Comparison of ENCODE assay signal across 8 cellular contexts in genomic region chr1:229559336-229559801, GRCh38. TPM values are rescaled to one million over a fixed set of nuclear protein-coding genes. Genes with fewer than 3 reads are reported as not detected.
DNase-seq lines count a peak whose midpoint lies in the region; ATAC-seq and TF ChIP-seq lines count a peak whose summit lies in the region.
"Not testable (repeated sequence)": the region's sequence is repeated elsewhere in the genome, so short reads cannot be mapped to it uniquely, and the experiment has no call there.

No MANE protein-coding gene starts in this region.

- TF ChIP-seq EP300 in esophagus muscularis mucosa (IDR thresholded peaks at IDR 0.05); ovary (IDR thresholded peaks at IDR 0.05): not testable (repeated sequence)

- not testable (repeated sequence) for H3K36me3 Mint-ChIP-seq in WTC11

- DNase-seq in DND-41; NB4 (ENCODE audit: low read depth); ascending aorta (ENCODE audit: low spot score in 2 of 2); esophagus muscularis mucosa (ENCODE audit: extremely low spot score): not testable (repeated sequence)
- DNase-seq in WTC11 (ENCODE audit: low spot score) (peak; percentile 22), left lobe of liver (ENCODE audit: low spot score) (peak; percentile 52), ovary (peak in 2 of 5 donors; percentile 21 to 38), thyroid gland (peak in 1 of 2 donors; percentile 9)

- not testable (repeated sequence) for H3K36me3 ChIP-seq in DND-41 (ENCODE audit: insufficient read depth, low read length); ascending aorta; esophagus muscularis mucosa; ovary; thyroid gland

- not testable (repeated sequence) for TF ChIP-seq CTCF in DND-41 (IDR thresholded peaks at IDR 0.05; ENCODE audit: borderline replicate concordance, extremely low read depth, low read length, poor library complexity, severe bottlenecking); NB4 (IDR thresholded peaks at IDR 0.05; ENCODE audit: low read depth, low read length); WTC11 (IDR thresholded peaks at IDR 0.05); ascending aorta (IDR thresholded peaks at IDR 0.05); esophagus muscularis mucosa (IDR thresholded peaks at IDR 0.05); ovary (IDR thresholded peaks at IDR 0.05); thyroid gland (IDR thresholded peaks at IDR 0.05)

- POLR2A ChIA-PET in WTC11 (lab: Charles Lee): interaction anchor here (1.0 to 1.2 kb wide), 4 partner anchors 51 to 76 kb away, joined by 3 to 4 read pairs (median 3); partner anchors contain the start of gene NUP133

- H2AFZ ChIP-seq in DND-41 (ENCODE audit: low read depth, low read length): peak overlapping the region; percentile 88

- H3K9me3 ChIP-seq in DND-41 (ENCODE audit: insufficient read depth, low read length, severe bottlenecking); ascending aorta; esophagus muscularis mucosa; ovary; thyroid gland: not testable (repeated sequence)

- peak overlapping the region; percentile 89; the same call in 1 of the 2 replicates for H3K27ac Mint-ChIP-seq in WTC11

- peak overlapping the region; percentile 84 for H3K9ac ChIP-seq in DND-41 (ENCODE audit: low read depth, low read length)

- peaks cover 48% of the 10 kb centered on the region for H3K4me1 Mint-ChIP-seq in WTC11

- peak overlapping the region; percentile 55 for H3K27ac ChIP-seq in DND-41 (ENCODE audit: low read length)
- peak overlapping the region; percentile 85 to 94 for H3K27ac ChIP-seq in ascending aorta
- H3K27ac ChIP-seq in esophagus muscularis mucosa (replicated peaks in 1 of 4): peak overlapping the region; percentile 90 to 97 (median 96)
- H3K27ac ChIP-seq in ovary: peak overlapping the region in 1 of 2 donors; percentile 94
- H3K27ac ChIP-seq in thyroid gland: peak overlapping the region; percentile 24 to 81 (median 57)

- peak overlapping the region; percentile 21 to 72; a peak in 3 of 4 replicates for H3K4me3 ChIP-seq in DND-41 (ENCODE audit: low read depth in 1 of 2, low read length in 2 of 2)
- peak overlapping the region; percentile 68 for H3K4me3 ChIP-seq in NB4 (ENCODE audit: low read depth, low read length)
- peak overlapping the region; percentile 91 to 94 for H3K4me3 ChIP-seq in ascending aorta
- H3K4me3 ChIP-seq in esophagus muscularis mucosa: peak overlapping the region; percentile 91 to 94 (median 94)
- peak overlapping the region; percentile 90 for H3K4me3 ChIP-seq in ovary
- H3K4me3 ChIP-seq in thyroid gland (replicated peaks in 1 of 3): peak overlapping the region in 2 of 3 donors; percentile 63 to 84

- 48% methylated on average over 20 of the region's 20 CpGs for WGBS in esophagus muscularis mucosa
- WGBS in ovary, 3 donors: 19 to 52% (median 34%) methylated on average over 20 of the region's 20 CpGs
- WGBS in thyroid gland, 2 donors: 40 to 49% methylated on average over 20 of the region's 20 CpGs

- peak overlapping the region; percentile 82 for H3K4me3 Mint-ChIP-seq in WTC11

- CTCF ChIA-PET in WTC11 (lab: Charles Lee): interaction anchor here (0.5 to 1.7 kb wide), 24 partner anchors 9 to 300 kb away, joined by 3 to 8 read pairs (median 4); partner anchors contain the start of genes RAB4A, TAF5L and URB2

- not testable (repeated sequence) for TF ChIP-seq POLR2A in NB4 (IDR thresholded peaks at IDR 0.05; ENCODE audit: extremely low read depth, insufficient read length); esophagus muscularis mucosa (IDR thresholded peaks at IDR 0.05; ENCODE audit: low read depth); ovary (IDR thresholded peaks at IDR 0.05); thyroid gland (IDR thresholded peaks at IDR 0.05)

- not testable (repeated sequence) for H4K20me1 ChIP-seq in DND-41 (ENCODE audit: insufficient read depth, low read length)

- H3K4me1 ChIP-seq in DND-41 (ENCODE audit: insufficient read depth, low read length) (peaks cover 44% of the 10 kb centered on the region), ascending aorta (peaks cover 3 to 42% of the 10 kb centered on the region in 2 donors), esophagus muscularis mucosa (peaks cover 47 to 61% (median 54%) of the 10 kb centered on the region in 4 donors), thyroid gland (peaks cover 27 to 39% of the 10 kb centered on the region in 2 donors)
- H3K4me1 ChIP-seq in ovary (ENCODE audit: insufficient read depth): not testable (repeated sequence)

- not testable (repeated sequence) for ATAC-seq in DND-41 (ENCODE audit: insufficient read depth, low read depth); WTC11; left lobe of liver

- peak overlapping the region; percentile 83 for H3K4me2 ChIP-seq in DND-41 (ENCODE audit: insufficient read depth, low read length)

- H3K27me3 Mint-ChIP-seq in WTC11 (ENCODE audit: low read depth): not testable (repeated sequence)

- intact Hi-C loops in ascending aorta (cut with DNase I): loop anchor here (2.0 kb wide), 2 partner anchors 37 to 507 kb away; partner anchors contain the start of gene GALNT2
- intact Hi-C loops in esophagus muscularis mucosa (cut with DNase I): loop anchor here (5.0 kb wide), 1 partner anchor 42 kb away; no protein-coding TSS in a partner anchor
- intact Hi-C loops in ovary (cut with DNase I): loop anchor here in 2 of 4 donors (5.0 kb wide), 1 partner anchor 68 kb away; the partner anchor contains the start of genes TAF5L (in 2 of the 2) and URB2 (in 2 of the 2)
- intact Hi-C loops in thyroid gland (cut with DNase I): loop anchor here (5.0 kb wide), 1 partner anchor 68 kb away; the partner anchor contains the start of genes TAF5L and URB2

- H3K27me3 ChIP-seq in DND-41 (ENCODE audit: insufficient read depth, low read length, poor library complexity); ascending aorta; esophagus muscularis mucosa; ovary; thyroid gland: not testable (repeated sequence)

- not testable (repeated sequence) for H3K9me3 Mint-ChIP-seq in WTC11

- H3K79me2 ChIP-seq in DND-41 (ENCODE audit: insufficient read depth, low read length): peaks cover 43% of the 10 kb centered on the region

RNA-seq across cellular contexts. Expression of gene ABCB10, which starts 0.9 kb away (rescaled TPM):
- total RNA-seq in WTC11 (2021) (9.2 to 11.0 TPM (median 11.0 TPM) in 3 replicates), ascending aorta (25.2 TPM), esophagus muscularis mucosa (10 to 100 TPM; 14.1 to 28.7 (median 21.3) TPM), left lobe of liver (16.4 TPM), ovary (10 to 100 TPM in 5 of 7 donors, 1 to 10 TPM in 2; 7.6 to 15.4 (median 10.3) TPM), thyroid gland (10 to 100 TPM; 13.7 to 22.6 (median 17.8) TPM)
- 1 to 10 TPM; 5.6 to 6.9 TPM for polyA plus RNA-seq in ovary

RNA-seq across cellular contexts. Expression of gene NUP133, which starts 51.2 kb away (rescaled TPM):
- total RNA-seq in WTC11 (2021) (66.9 to 73.7 TPM (median 67.8 TPM) in 3 replicates), ascending aorta (9.3 TPM), esophagus muscularis mucosa (10 to 100 TPM; 23.1 to 37.0 (median 24.3) TPM), left lobe of liver (12.1 TPM), ovary (10 to 100 TPM; 40.5 to 49.2 (median 40.8) TPM), thyroid gland (10 to 100 TPM; 29.6 to 40.7 (median 37.3) TPM)
- polyA plus RNA-seq in ovary: 10 to 100 TPM; 15.3 to 29.3 TPM
